In genomic region chr11:10619281-10619680, GRCh38 we compare ENCODE assay signal across 1 cellular context.
TF ChIP-seq lines count a peak whose summit lies in the region.

No MANE protein-coding gene starts in this region.

TF ChIP-seq in IMR-90, 13 proteins besides CTCF, POLR2A, EP300 and RAD21 (continued from another document):
- TF ChIP-seq ELK1 (IDR thresholded peaks at IDR 0.05; ENCODE audit: borderline replicate concordance, low read depth, low read length) (no peak), SMC3 (IDR thresholded peaks at IDR 0.05; ENCODE audit: low read depth, low read length) (no peak), MXI1 (IDR thresholded peaks at IDR 0.05; ENCODE audit: borderline replicate concordance, low read depth, low read length) (no peak), MAZ (IDR thresholded peaks at IDR 0.05; ENCODE audit: borderline replicate concordance, low read depth, low read length) (no peak), BHLHE40 (IDR thresholded peaks at IDR 0.05; ENCODE audit: low read depth, low read length) (no peak), CEBPB (IDR thresholded peaks at IDR 0.05; ENCODE audit: low read depth, low read length) (no peak), CHD1 (IDR thresholded peaks at IDR 0.05; ENCODE audit: low read depth, low read length) (no peak), RCOR1 (IDR thresholded peaks at IDR 0.05; ENCODE audit: insufficient replicate concordance, low read length) (no peak), USF2 (IDR thresholded peaks at IDR 0.05; ENCODE audit: low read depth, low read length) (no peak), MAFK (IDR thresholded peaks at IDR 0.05; ENCODE audit: low read depth, low read length) (no peak), RFX5 (IDR thresholded peaks at IDR 0.05; ENCODE audit: low read depth, low read length) (no peak)
